1 cellular context compared by ENCODE assay signal in the genomic region with DNA sequence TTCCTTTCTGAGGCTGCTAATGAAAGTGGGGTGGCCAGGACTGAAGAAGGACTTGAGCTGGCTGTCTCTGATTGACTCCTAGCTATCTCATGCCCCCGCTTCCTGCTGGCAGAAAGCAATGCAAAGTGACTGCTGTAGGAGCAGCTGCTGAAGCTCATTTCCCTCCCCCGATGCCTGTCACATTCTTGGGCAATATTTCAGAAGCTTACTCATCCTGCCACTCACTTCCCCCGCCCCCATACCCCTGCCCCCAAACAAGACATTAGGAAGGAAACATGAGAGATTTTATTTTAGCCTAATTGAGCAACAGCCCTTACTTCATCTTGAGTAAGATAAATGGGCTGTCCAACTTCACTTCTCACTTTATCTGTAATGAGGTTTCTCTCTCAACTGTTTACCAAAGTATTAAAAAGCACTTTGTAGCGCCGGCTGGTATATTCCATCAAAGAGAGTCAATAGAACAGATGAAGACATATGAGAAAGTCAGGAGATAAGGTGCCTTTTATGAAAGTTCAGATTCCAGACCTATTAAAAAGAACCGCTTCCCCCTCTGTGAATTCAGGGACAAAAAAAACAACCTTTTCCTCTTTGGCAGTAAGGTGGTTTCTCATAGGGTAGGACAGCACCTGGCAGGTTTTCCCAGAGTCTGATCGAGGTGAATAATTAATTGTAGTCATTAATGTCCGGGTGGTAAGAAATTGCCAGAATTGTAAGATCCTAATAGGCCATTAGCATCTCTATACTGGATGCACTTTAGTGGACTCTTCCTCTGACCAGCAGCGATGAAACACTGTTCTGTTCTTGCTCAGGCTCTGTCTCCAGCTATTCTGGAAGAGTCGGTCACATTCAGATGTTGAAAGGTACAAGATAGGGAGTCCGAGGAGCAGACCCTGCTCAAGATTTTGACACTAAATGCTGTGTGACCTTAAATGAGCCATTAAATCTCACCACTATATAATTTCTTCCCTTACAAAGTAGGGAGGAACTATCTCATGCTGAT.
TF ChIP-seq lines count a peak whose summit lies in the region.

No MANE protein-coding gene starts in this region.

TF ChIP-seq in IMR-90, 13 proteins besides CTCF, POLR2A, EP300 and RAD21:
- TF ChIP-seq MXI1 (IDR thresholded peaks at IDR 0.05; ENCODE audit: borderline replicate concordance, low read depth, low read length), result no peak
- 0 out of 2 replicates have a peak, but pooled peaks have one; percentile 26 for TF ChIP-seq FOS (IDR thresholded peaks at IDR 0.05; ENCODE audit: low read depth, low read length)
- TF ChIP-seq BHLHE40 (IDR thresholded peaks at IDR 0.05; ENCODE audit: low read depth, low read length), result peak; percentile 70; the same call in 1 of the 2 replicates
- TF ChIP-seq RCOR1 (IDR thresholded peaks at IDR 0.05; ENCODE audit: insufficient replicate concordance, low read length), result peak; percentile 71
- TF ChIP-seq CHD1 (IDR thresholded peaks at IDR 0.05; ENCODE audit: low read depth, low read length), result no peak
- TF ChIP-seq, protein P1, sequence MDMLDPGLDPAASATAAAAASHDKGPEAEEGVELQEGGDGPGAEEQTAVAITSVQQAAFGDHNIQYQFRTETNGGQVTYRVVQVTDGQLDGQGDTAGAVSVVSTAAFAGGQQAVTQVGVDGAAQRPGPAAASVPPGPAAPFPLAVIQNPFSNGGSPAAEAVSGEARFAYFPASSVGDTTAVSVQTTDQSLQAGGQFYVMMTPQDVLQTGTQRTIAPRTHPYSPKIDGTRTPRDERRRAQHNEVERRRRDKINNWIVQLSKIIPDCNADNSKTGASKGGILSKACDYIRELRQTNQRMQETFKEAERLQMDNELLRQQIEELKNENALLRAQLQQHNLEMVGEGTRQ (IDR thresholded peaks at IDR 0.05; ENCODE audit: low read depth, low read length), result 0 out of 2 replicates have a peak, but pooled peaks have one; percentile 4
- TF ChIP-seq NFE2L2 (IDR thresholded peaks at IDR 0.05; ENCODE audit: low read depth, low read length), result no peak
- TF ChIP-seq, protein P2, sequence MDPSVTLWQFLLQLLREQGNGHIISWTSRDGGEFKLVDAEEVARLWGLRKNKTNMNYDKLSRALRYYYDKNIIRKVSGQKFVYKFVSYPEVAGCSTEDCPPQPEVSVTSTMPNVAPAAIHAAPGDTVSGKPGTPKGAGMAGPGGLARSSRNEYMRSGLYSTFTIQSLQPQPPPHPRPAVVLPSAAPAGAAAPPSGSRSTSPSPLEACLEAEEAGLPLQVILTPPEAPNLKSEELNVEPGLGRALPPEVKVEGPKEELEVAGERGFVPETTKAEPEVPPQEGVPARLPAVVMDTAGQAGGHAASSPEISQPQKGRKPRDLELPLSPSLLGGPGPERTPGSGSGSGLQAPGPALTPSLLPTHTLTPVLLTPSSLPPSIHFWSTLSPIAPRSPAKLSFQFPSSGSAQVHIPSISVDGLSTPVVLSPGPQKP (IDR thresholded peaks at IDR 0.05; ENCODE audit: borderline replicate concordance, low read depth, low read length), result no peak
- TF ChIP-seq MAZ (IDR thresholded peaks at IDR 0.05; ENCODE audit: borderline replicate concordance, low read depth, low read length), result peak; percentile 61; the same call in 1 of the 2 replicates
- no peak; the same call in none of the 2 replicates for TF ChIP-seq CEBPB (IDR thresholded peaks at IDR 0.05; ENCODE audit: low read depth, low read length)
- TF ChIP-seq RFX5 (IDR thresholded peaks at IDR 0.05; ENCODE audit: low read depth, low read length), result no peak
- no peak for TF ChIP-seq MAFK (IDR thresholded peaks at IDR 0.05; ENCODE audit: low read depth, low read length)
- no peak for TF ChIP-seq SMC3 (IDR thresholded peaks at IDR 0.05; ENCODE audit: low read depth, low read length)
